17 cellular contexts compared by ENCODE assay signal in the genomic region with DNA sequence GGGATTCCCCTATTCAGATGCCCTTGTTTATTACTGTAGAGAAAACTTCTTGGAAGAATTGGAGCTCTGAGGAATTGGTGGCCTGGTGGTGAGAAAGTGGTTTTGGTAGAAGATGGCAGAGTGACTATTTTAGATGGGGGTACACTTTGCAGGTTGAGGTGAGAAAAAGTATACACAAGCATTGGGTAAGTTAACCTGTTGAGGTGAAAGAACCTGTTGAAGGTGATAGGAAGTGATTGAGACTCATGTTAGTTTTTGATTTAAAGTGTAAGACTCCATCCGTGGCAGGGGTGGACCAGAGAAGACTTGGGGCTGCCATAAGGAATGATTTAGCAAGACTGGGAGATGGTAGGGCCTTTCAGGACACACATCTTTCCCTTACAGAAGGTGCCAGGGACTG. TPM values are rescaled to one million over a fixed set of nuclear protein-coding genes. Genes with fewer than 3 reads are reported as not detected.
DNase-seq lines count a peak whose midpoint lies in the region; ATAC-seq and TF ChIP-seq lines count a peak whose summit lies in the region.
"Had no signal": no experiment of that assay in that cellular context is flagged by ENCODE, and none has a peak within 500 bp of the region (broad histone marks: within the 10 kb centered on the region; RNA-seq: fewer than 3 reads in every experiment).

No MANE protein-coding gene starts in this region.

- no peak overlapping the region for H4K8ac ChIP-seq in mesendoderm (ENCODE audit: low read depth, low read length)

- no peak overlapping the region for H2AK5ac ChIP-seq in mesendoderm (ENCODE audit: low read length)

- H2BK120ac ChIP-seq in mesendoderm (ENCODE audit: low read depth, low read length) = no peak overlapping the region

- no peak overlapping the region for H3K27ac ChIP-seq in mesendoderm (ENCODE audit: low read depth, low read length)
- H3K27ac ChIP-seq: A549, neutrophil, skin epidermis, tibial artery had no signal

- peak overlapping the region; percentile 28 for H3K27ac Mint-ChIP-seq in activated CD4-positive, alpha-beta memory T cell treated with anti-CD3 and anti-CD28 coated beads for 36 hours
- no peak overlapping the region for H3K27ac Mint-ChIP-seq in activated CD4-positive, alpha-beta memory T cell treated with anti-CD3 and anti-CD28 coated beads, Interleukin-2, amount 10 ng/mL, durations not matched to agents 7 days and 5 days
- H3K27ac Mint-ChIP-seq in T-helper 17 cell = peak overlapping the region; percentile 95
- H3K27ac Mint-ChIP-seq in neural crest cell (ENCODE audit: unreplicated experiment) = no peak overlapping the region
- no peak overlapping the region for H3K27ac Mint-ChIP-seq in osteocyte (ENCODE audit: unreplicated experiment)

- H3K4me1 Mint-ChIP-seq in activated CD4-positive, alpha-beta memory T cell treated with anti-CD3 and anti-CD28 coated beads for 36 hours (ENCODE audit: low read depth) = peaks cover 44% of the 10 kb centered on the region
- H3K4me1 Mint-ChIP-seq in activated CD4-positive, alpha-beta memory T cell treated with anti-CD3 and anti-CD28 coated beads, Interleukin-2, amount 10 ng/mL, durations not matched to agents 7 days and 5 days = peaks cover 45% of the 10 kb centered on the region
- H3K4me1 Mint-ChIP-seq in T-helper 17 cell (peaks cover 36% of the 10 kb centered on the region), neural crest cell (peaks cover 39% of the 10 kb centered on the region), osteocyte (ENCODE audit: unreplicated experiment) (peaks cover 27% of the 10 kb centered on the region)

- peaks cover 63% of the 10 kb centered on the region for H3K79me2 ChIP-seq in mesendoderm (ENCODE audit: control insufficient read depth, insufficient read depth, low read length)

- CTCF ChIA-PET in activated CD4-positive, alpha-beta memory T cell treated with anti-CD3 and anti-CD28 coated beads for 36 hours (lab: Charles Lee) = interaction anchor here (2.0 to 10.2 kb wide), 2 partner anchors 24 to 54 kb away, joined by 10 to 70 read pairs; a partner anchor contains a TSS
- CTCF ChIA-PET in activated CD4-positive, alpha-beta memory T cell treated with anti-CD3 and anti-CD28 coated beads, Interleukin-2, amount 10 ng/mL, durations not matched to agents 7 days and 5 days (lab: Charles Lee) = interaction anchor here (2.4 to 8.0 kb wide), 3 partner anchors 10 to 53 kb away, joined by 6 to 50 read pairs (median 15); a partner anchor contains a TSS

- peak overlapping the region; percentile 2 for H3K4me3 Mint-ChIP-seq in activated CD4-positive, alpha-beta memory T cell treated with anti-CD3 and anti-CD28 coated beads for 36 hours
- H3K4me3 Mint-ChIP-seq in activated CD4-positive, alpha-beta memory T cell treated with anti-CD3 and anti-CD28 coated beads, Interleukin-2, amount 10 ng/mL, durations not matched to agents 7 days and 5 days = no peak overlapping the region
- peak overlapping the region; percentile 51 for H3K4me3 Mint-ChIP-seq in T-helper 17 cell
- peak overlapping the region; percentile 50 for H3K4me3 Mint-ChIP-seq in neural crest cell
- no peak overlapping the region for H3K4me3 Mint-ChIP-seq in osteocyte (ENCODE audit: unreplicated experiment)

- no peak overlapping the region for H2BK15ac ChIP-seq in mesendoderm (replicated peaks; ENCODE audit: low read depth)

- intact Hi-C loops in activated CD4-positive, alpha-beta memory T cell treated with anti-CD3 and anti-CD28 coated beads for 36 hours (cut with micrococcal nuclease) = loop anchor here (10.0 kb wide), 1 partner anchor 1218 kb away; a partner anchor contains a TSS

- no peaks in the 10 kb centered on the region for H3K27me3 ChIP-seq in mesendoderm (ENCODE audit: insufficient read depth, low read length, poor library complexity)
- H3K27me3 ChIP-seq: neutrophil, tibial artery had no signal

- peaks cover 1% of the 10 kb centered on the region for H3K36me3 ChIP-seq in mesendoderm (ENCODE audit: control insufficient read depth, insufficient read depth, low read length)

- no peak overlapping the region for H3K4ac ChIP-seq in mesendoderm (ENCODE audit: low read depth, low read length)

- H3K9me3 Mint-ChIP-seq in activated CD4-positive, alpha-beta memory T cell treated with anti-CD3 and anti-CD28 coated beads for 36 hours = no peaks in the 10 kb centered on the region
- no peaks in the 10 kb centered on the region for H3K9me3 Mint-ChIP-seq in activated CD4-positive, alpha-beta memory T cell treated with anti-CD3 and anti-CD28 coated beads, Interleukin-2, amount 10 ng/mL, durations not matched to agents 7 days and 5 days
- H3K9me3 Mint-ChIP-seq in neural crest cell (no peaks in the 10 kb centered on the region), osteocyte (ENCODE audit: unreplicated experiment) (no peaks in the 10 kb centered on the region)

- peaks cover 30% of the 10 kb centered on the region for H3K36me3 Mint-ChIP-seq in activated CD4-positive, alpha-beta memory T cell treated with anti-CD3 and anti-CD28 coated beads for 36 hours
- H3K36me3 Mint-ChIP-seq in activated CD4-positive, alpha-beta memory T cell treated with anti-CD3 and anti-CD28 coated beads, Interleukin-2, amount 10 ng/mL, durations not matched to agents 7 days and 5 days (ENCODE audit: low read depth) = peaks cover 38% of the 10 kb centered on the region
- H3K36me3 Mint-ChIP-seq in T-helper 17 cell (ENCODE audit: low read depth) (peaks cover 5% of the 10 kb centered on the region), neural crest cell (ENCODE audit: low read depth) (no peaks in the 10 kb centered on the region), osteocyte (ENCODE audit: unreplicated experiment) (peaks cover 8% of the 10 kb centered on the region)

- peaks cover 11% of the 10 kb centered on the region for H3K4me1 ChIP-seq in mesendoderm (ENCODE audit: control insufficient read depth, low read depth, low read length)

- no peak overlapping the region for H3K4me3 ChIP-seq in mesendoderm (ENCODE audit: low read length)
- H3K4me3 ChIP-seq: A549, skin epidermis, tibial artery had no signal

- TF ChIP-seq CTCF in neural crest cell (conservative IDR thresholded peaks at IDR 0.05) (no peak), osteocyte (IDR thresholded peaks at IDR 0.05) (no peak)

- H4K5ac ChIP-seq in mesendoderm (ENCODE audit: low read length) = no peak overlapping the region

- WGBS in mesendoderm (ENCODE audit: extremely low coverage, insufficient coverage, low lambda C conversion rate) = no CpG with 5 or more reads among the region's 1 CpG

- no peak overlapping the region for H3K18ac ChIP-seq in mesendoderm (ENCODE audit: low read length)

- DNase-seq in activated CD4-positive, alpha-beta memory T cell treated with anti-CD3 and anti-CD28 coated beads for 36 hours = no peak
- DNase-seq in activated CD4-positive, alpha-beta memory T cell treated with anti-CD3 and anti-CD28 coated beads, Interleukin-2, amount 10 ng/mL, durations not matched to agents 7 days and 5 days = no peak
- no peak for DNase-seq in T-helper 17 cell
- no peak for DNase-seq in neural crest cell (ENCODE audit: low read depth, low spot score)
- no peak for DNase-seq in mesendoderm
- no peak for DNase-seq in osteocyte (ENCODE audit: extremely low spot score, unreplicated experiment)
- DNase-seq: activated CD8-positive, alpha-beta memory T cell treated with anti-CD3 and anti-CD28 coated beads, Interleukin-2, amount 50 U/mL, for 48 hours; DMS 273 treated with DMSO at 0.1 percent for 48 hours; MV-4-11; OCI-M1; T-helper 9 cell had no signal

- peaks cover 9% of the 10 kb centered on the region for H3K79me1 ChIP-seq in mesendoderm (ENCODE audit: low read length)

- peaks cover 1% of the 10 kb centered on the region for H3K27me3 Mint-ChIP-seq in activated CD4-positive, alpha-beta memory T cell treated with anti-CD3 and anti-CD28 coated beads for 36 hours
- no peaks in the 10 kb centered on the region for H3K27me3 Mint-ChIP-seq in activated CD4-positive, alpha-beta memory T cell treated with anti-CD3 and anti-CD28 coated beads, Interleukin-2, amount 10 ng/mL, durations not matched to agents 7 days and 5 days
- no peaks in the 10 kb centered on the region for H3K27me3 Mint-ChIP-seq in T-helper 17 cell
- H3K27me3 Mint-ChIP-seq in neural crest cell (ENCODE audit: low read depth) = no peaks in the 10 kb centered on the region
- H3K27me3 Mint-ChIP-seq in osteocyte (ENCODE audit: unreplicated experiment) = no peaks in the 10 kb centered on the region

- no peak overlapping the region for H3K23ac ChIP-seq in mesendoderm (ENCODE audit: low read length)

- H3K56ac ChIP-seq in mesendoderm (ENCODE audit: low read length) = no peak overlapping the region

- H3K4me2 ChIP-seq in mesendoderm (ENCODE audit: low read length) = no peak overlapping the region

- POLR2A ChIA-PET in activated CD4-positive, alpha-beta memory T cell treated with anti-CD3 and anti-CD28 coated beads for 36 hours (lab: Charles Lee) = interaction anchor here (0.7 kb wide), 1 partner anchor 941 kb away, joined by 3 read pairs; a partner anchor contains a TSS
- POLR2A ChIA-PET in activated CD4-positive, alpha-beta memory T cell treated with anti-CD3 and anti-CD28 coated beads, Interleukin-2, amount 10 ng/mL, durations not matched to agents 7 days and 5 days (lab: Charles Lee) = interaction anchor here (1.0 kb wide), 1 partner anchor 20 kb away, joined by 3 read pairs; no protein-coding TSS in a partner anchor

- H3K9me3 ChIP-seq in T-helper 17 cell (ENCODE audit: control insufficient read depth, low read length, poor library complexity, severe bottlenecking) = no peaks in the 10 kb centered on the region
- H3K9me3 ChIP-seq: A549, neutrophil, tibial artery had no signal

- ATAC-seq in T-helper 17 cell = no peak
- ATAC-seq: A549, left lobe of liver had no signal

- no peak overlapping the region for H2BK5ac ChIP-seq in mesendoderm (ENCODE audit: low read length)

- H3K9ac ChIP-seq in mesendoderm (ENCODE audit: low read length) = no peak overlapping the region

RNA-seq across cellular contexts. Expression of a gene that starts 3.1 kb away (rescaled TPM):
- 100 to 1,000 TPM; 499 to 541 TPM for total RNA-seq in activated CD4-positive, alpha-beta memory T cell treated with anti-CD3 and anti-CD28 coated beads for 36 hours
- total RNA-seq in activated CD4-positive, alpha-beta memory T cell treated with anti-CD3 and anti-CD28 coated beads, Interleukin-2, amount 10 ng/mL, durations not matched to agents 7 days and 5 days = 100 to 1,000 TPM; 259 to 262 TPM
- total RNA-seq in T-helper 17 cell = 100 to 1,000 TPM; 132 to 152 TPM
- 446 and 460 TPM in 2 replicates for total RNA-seq in neural crest cell
- 657 TPM for polyA plus RNA-seq in mesendoderm (2013, experiment 1 of 2)
- polyA plus RNA-seq in mesendoderm (2013, experiment 2 of 2) = 670 TPM
- 216 and 231 TPM in 2 replicates for total RNA-seq in osteocyte

RNA-seq across cellular contexts. Expression of a gene that starts 4.1 kb away (rescaled TPM):
- total RNA-seq in activated CD4-positive, alpha-beta memory T cell treated with anti-CD3 and anti-CD28 coated beads for 36 hours = 10 to 100 TPM; 12.9 to 13.6 TPM
- 10 to 100 TPM; 10.1 to 10.7 TPM for total RNA-seq in activated CD4-positive, alpha-beta memory T cell treated with anti-CD3 and anti-CD28 coated beads, Interleukin-2, amount 10 ng/mL, durations not matched to agents 7 days and 5 days
- total RNA-seq in T-helper 17 cell = 1 to 10 TPM; 4.7 to 5.9 TPM
- total RNA-seq in neural crest cell = 11.4 and 11.7 TPM in 2 replicates
- polyA plus RNA-seq in mesendoderm (2013, experiment 1 of 2) = 5.6 TPM
- 5.6 TPM for polyA plus RNA-seq in mesendoderm (2013, experiment 2 of 2)
- 15.1 and 17.6 TPM in 2 replicates for total RNA-seq in osteocyte

RNA-seq across cellular contexts. Expression of a gene that starts 23.1 kb away (rescaled TPM):
- 10 to 100 TPM; 40.0 to 42.0 TPM for total RNA-seq in activated CD4-positive, alpha-beta memory T cell treated with anti-CD3 and anti-CD28 coated beads for 36 hours
- total RNA-seq in activated CD4-positive, alpha-beta memory T cell treated with anti-CD3 and anti-CD28 coated beads, Interleukin-2, amount 10 ng/mL, durations not matched to agents 7 days and 5 days = 10 to 100 TPM in 1 of 2 experiments, 1 to 10 TPM in 1; 8.9 to 14.3 TPM
- total RNA-seq in T-helper 17 cell (10 to 100 TPM; 31.9 to 37.0 TPM), neural crest cell (33.7 and 33.9 TPM in 2 replicates), osteocyte (17.1 and 18.7 TPM in 2 replicates)
- polyA plus RNA-seq in mesendoderm (2013, experiment 1 of 2) = 43.1 TPM
- 42.7 TPM for polyA plus RNA-seq in mesendoderm (2013, experiment 2 of 2)

RNA-seq across cellular contexts. Expression of a gene that starts 34.8 kb away (rescaled TPM):
- total RNA-seq in activated CD4-positive, alpha-beta memory T cell treated with anti-CD3 and anti-CD28 coated beads for 36 hours = not detected
- total RNA-seq in activated CD4-positive, alpha-beta memory T cell treated with anti-CD3 and anti-CD28 coated beads, Interleukin-2, amount 10 ng/mL, durations not matched to agents 7 days and 5 days = not detected
- total RNA-seq in T-helper 17 cell (not detected), neural crest cell (not detected in 2 replicates), osteocyte (not detected in 2 replicates)
- polyA plus RNA-seq in mesendoderm (2013, experiment 1 of 2) = 0.03 TPM
- 0.01 TPM for polyA plus RNA-seq in mesendoderm (2013, experiment 2 of 2)
- total RNA-seq: glomerular endothelial cell, left lobe of liver had no signal

RNA-seq across cellular contexts. Expression of a gene that starts 47.1 kb away (rescaled TPM):
- total RNA-seq in activated CD4-positive, alpha-beta memory T cell treated with anti-CD3 and anti-CD28 coated beads for 36 hours = 10 to 100 TPM; 15.2 to 15.6 TPM
- total RNA-seq in activated CD4-positive, alpha-beta memory T cell treated with anti-CD3 and anti-CD28 coated beads, Interleukin-2, amount 10 ng/mL, durations not matched to agents 7 days and 5 days = 10 to 100 TPM; 12.0 to 13.3 TPM
- 10 to 100 TPM; 13.3 to 13.5 TPM for total RNA-seq in T-helper 17 cell
- 3.7 and 4.5 TPM in 2 replicates for total RNA-seq in neural crest cell
- 2.1 TPM for polyA plus RNA-seq in mesendoderm (2013, experiment 1 of 2)
- polyA plus RNA-seq in mesendoderm (2013, experiment 2 of 2) = 2.2 TPM
- 1.6 and 2.0 TPM in 2 replicates for total RNA-seq in osteocyte

Comparison
In these comparisons a context has a peak if more than half of its experiments do, and no peak if none do; other contexts are left out.
1. H3K27ac Mint-ChIP-seq: peak in activated CD4-positive, alpha-beta memory T cell treated with anti-CD3 and anti-CD28 coated beads for 36 hours (single experiment) and T-helper 17 cell (single experiment); none in activated CD4-positive, alpha-beta memory T cell treated with anti-CD3 and anti-CD28 coated beads, Interleukin-2, amount 10 ng/mL, durations not matched to agents 7 days and 5 days (single experiment), neural crest cell (single experiment) and osteocyte (single experiment).
2. H3K4me3 Mint-ChIP-seq: peak in activated CD4-positive, alpha-beta memory T cell treated with anti-CD3 and anti-CD28 coated beads for 36 hours (single experiment), T-helper 17 cell (single experiment) and neural crest cell (single experiment); none in activated CD4-positive, alpha-beta memory T cell treated with anti-CD3 and anti-CD28 coated beads, Interleukin-2, amount 10 ng/mL, durations not matched to agents 7 days and 5 days (single experiment) and osteocyte (single experiment).